ENCODE assay signal across 8 cellular contexts in genomic region chr10:22250897-22251605, GRCh38. TPM values are rescaled to one million over a fixed set of nuclear protein-coding genes. Genes with fewer than 3 reads are reported as not detected.
DNase-seq lines count a peak whose midpoint lies in the region; ATAC-seq, FAIRE-seq and TF ChIP-seq lines count a peak whose summit lies in the region.

No MANE protein-coding gene starts in this region.

- no peak for TF ChIP-seq CTCF in GM12878 (IDR thresholded peaks at IDR 0.05 in 2 of 3, conservative IDR thresholded peaks at IDR 0.05 in 1 of 3; ENCODE audit: control insufficient read depth in 2 of 3, extremely low read depth in 1 of 3, insufficient read depth in 1 of 3, low read depth in 3 of 3, low read length in 3 of 3)
- no peak for TF ChIP-seq CTCF in right lobe of liver (IDR thresholded peaks at IDR 0.05)
- no peak for TF ChIP-seq CTCF in transverse colon (IDR thresholded peaks at IDR 0.05)

- H3K4me3 ChIP-seq in CD4-positive, alpha-beta memory T cell (ENCODE audit: low read length in 2 of 2) = peak overlapping the region; percentile 17 to 70
- H3K4me3 ChIP-seq in GM12878 = peak overlapping the region; percentile 79
- H3K4me3 ChIP-seq in right lobe of liver = peak overlapping the region; percentile 59 to 71 (median 68)
- peak overlapping the region; percentile 28 to 92 (median 60) for H3K4me3 ChIP-seq in transverse colon

- TF ChIP-seq RAD21 in GM12878 (IDR thresholded peaks at IDR 0.05; ENCODE audit: insufficient read depth, low read depth, low read length) = no peak

- no peaks in the 10 kb centered on the region for H3K79me2 ChIP-seq in GM12878 (ENCODE audit: control insufficient read depth, insufficient read depth, low read length)

- H3K9ac ChIP-seq in GM12878 (ENCODE audit: control insufficient read depth, insufficient read depth, low read length) = peak overlapping the region; percentile 97

- H3K4me1 ChIP-seq in CD4-positive, alpha-beta memory T cell (ENCODE audit: insufficient read depth, low read length) = peaks cover 50% of the 10 kb centered on the region
- H3K4me1 ChIP-seq in GM12878 (ENCODE audit: control insufficient read depth, insufficient read depth, low read length) (peaks cover 7% of the 10 kb centered on the region), right lobe of liver (peaks cover 0 to 4% (median 0%) of the 10 kb centered on the region in 4 donors), transverse colon (peaks cover 0 to 26% (median 4%) of the 10 kb centered on the region in 4 donors)

- H3K36me3 Mint-ChIP-seq in CD4-positive, alpha-beta memory T cell = peaks cover 0 to 17% of the 10 kb centered on the region in 2 donors

- peak overlapping the region; percentile 89 to 99 (median 96) for H3K4me3 Mint-ChIP-seq in CD4-positive, alpha-beta memory T cell

- no peaks in the 10 kb centered on the region for H3K36me3 ChIP-seq in CD4-positive, alpha-beta memory T cell (ENCODE audit: insufficient read depth, low read length)
- H3K36me3 ChIP-seq in GM12878 (ENCODE audit: control insufficient read depth in 2 of 2, insufficient read depth in 2 of 2, low read length in 1 of 2) = no peaks in the 10 kb centered on the region
- no peaks in the 10 kb centered on the region for H3K36me3 ChIP-seq in right lobe of liver
- no peaks in the 10 kb centered on the region for H3K36me3 ChIP-seq in transverse colon

- DNase-seq in CD4-positive, alpha-beta memory T cell = peak in 1 of 5 donors; percentile 43
- DNase-seq in Kasumi-1 (lab: John Stamatoyannopoulos, UW) = peak; percentile 31 to 68
- DNase-seq in GM12878 (ENCODE audit: low read depth, low spot score) = no peak
- no peak for DNase-seq in right lobe of liver
- no peak for DNase-seq in transverse colon
- DNase-seq in RCC 7860 (ENCODE audit: low spot score) = no peak
- no peak for DNase-seq in AG08395 (ENCODE audit: low spot score)
- DNase-seq in NCI-H146 (lab: John Stamatoyannopoulos, UW) = no peak

- TF ChIP-seq POLR2A in GM12878 (IDR thresholded peaks at IDR 0.05; ENCODE audit: low read depth, low read length) (no peak), right lobe of liver (IDR thresholded peaks at IDR 0.05) (no peak), transverse colon (IDR thresholded peaks at IDR 0.05) (no peak)

- intact Hi-C loops in CD4-positive, alpha-beta memory T cell (cut with micrococcal nuclease) = loop anchor here (5.0 to 10.0 kb wide), 4 partner anchors 304 to 844 kb away; partner anchors contain the start of genes MSRB2 and SKIDA1
- intact Hi-C loops in GM12878 (cut with micrococcal nuclease; ENCODE audit: unreplicated experiment) (loop anchor here (5.0 to 10.0 kb wide), 4 partner anchors 66 to 816 kb away; partner anchors contain the start of genes COMMD3 and DNAJC1), right lobe of liver (cut with DNase I) (no loop called here), transverse colon (cut with DNase I; ENCODE audit: low total_unique reads) (loop anchor here (10.0 kb wide), 1 partner anchor 246 kb away; the partner anchor contains the start of gene DNAJC1)

- no peaks in the 10 kb centered on the region for H4K20me1 ChIP-seq in GM12878 (ENCODE audit: control insufficient read depth, insufficient read depth)

- no peak for ATAC-seq in GM12878
- no peak for ATAC-seq in right lobe of liver

- no TSS peak for BruUV-seq in GM12878 (replicated peaks; lab: Mats Ljungman, UMichigan)

- no peaks in the 10 kb centered on the region for H3K9me3 ChIP-seq in CD4-positive, alpha-beta memory T cell (ENCODE audit: control insufficient read depth in 1 of 2, low read length in 2 of 2)
- H3K9me3 ChIP-seq in GM12878 (replicated peaks; ENCODE audit: control insufficient read depth, insufficient read depth, low read length) = no peaks in the 10 kb centered on the region; the same call in 1 of the 3 replicates
- no peaks in the 10 kb centered on the region for H3K9me3 ChIP-seq in right lobe of liver
- no peaks in the 10 kb centered on the region for H3K9me3 ChIP-seq in transverse colon

- H3K27ac ChIP-seq in CD4-positive, alpha-beta memory T cell (ENCODE audit: low read depth, low read length) = peak overlapping the region; percentile 78
- H3K27ac ChIP-seq in GM12878 (ENCODE audit: control insufficient read depth, insufficient read depth) = peak overlapping the region; percentile 90
- H3K27ac ChIP-seq in right lobe of liver = peak overlapping the region; percentile 82 to 93 (median 86)
- peak overlapping the region; percentile 83 to 96 (median 90) for H3K27ac ChIP-seq in transverse colon

- peak overlapping the region; percentile 96 to 100 (median 98) for H3K27ac Mint-ChIP-seq in CD4-positive, alpha-beta memory T cell

- SMC1A ChIA-PET in GM12878 (lab: Charles Lee; ENCODE audit: uncharacterized antibody, unreplicated experiment) = no interaction called here

- peak overlapping the region; percentile 72 for H3K4me2 ChIP-seq in GM12878 (ENCODE audit: control insufficient read depth, insufficient read depth)

- H3K27me3 Mint-ChIP-seq in CD4-positive, alpha-beta memory T cell = peaks cover 0 to 2% of the 10 kb centered on the region in 2 donors

- H3K9me3 Mint-ChIP-seq in CD4-positive, alpha-beta memory T cell = peaks cover 0 to 2% (median 0%) of the 10 kb centered on the region in 8 donors

- 14% methylated on average over 12 of the region's 12 CpGs for WGBS in GM12878 (ENCODE audit: insufficient coverage, insufficient replicate concordance, low lambda C conversion rate, missing lambda C conversion rate)
- 27% methylated on average over 12 of the region's 12 CpGs for WGBS in right lobe of liver (ENCODE audit: insufficient coverage, low coverage, low lambda C conversion rate, missing lambda C conversion rate)
- 18 to 19% methylated on average over 12 of the region's 12 CpGs for WGBS in transverse colon (ENCODE audit: low coverage in 1 of 2), 2 donors

- POLR2A ChIA-PET in CD4-positive, alpha-beta memory T cell (lab: Charles Lee; ENCODE audit: partially characterized antibody) = interaction anchor here (0.7 to 5.6 kb wide), 4 partner anchors 22 to 355 kb away, joined by 5 to 66 read pairs (median 56); partner anchors contain the start of gene COMMD3
- POLR2A ChIA-PET in GM12878 (lab: Charles Lee) = interaction anchor here (0.7 kb wide), 1 partner anchor 73 kb away, joined by 4 read pairs; no protein-coding TSS in a partner anchor

- CTCF ChIA-PET in CD4-positive, alpha-beta memory T cell (lab: Charles Lee; ENCODE audit: partially characterized antibody) = no interaction called here
- CTCF ChIA-PET in GM12878 (lab: Yijun Ruan, JAX) = interaction anchor here (0.6 kb wide), 1 partner anchor 737 kb away, joined by 3 read pairs; no protein-coding TSS in a partner anchor

- TF ChIP-seq EP300 in GM12878 (IDR thresholded peaks at IDR 0.05; ENCODE audit: borderline replicate concordance in 1 of 2, control insufficient read depth in 1 of 2, low read depth in 2 of 2, low read length in 2 of 2) (no peak), transverse colon (IDR thresholded peaks at IDR 0.05; ENCODE audit: low read depth) (no peak)

- in situ Hi-C loops in GM12878 (cut with MboI) = loop anchor here (25.0 kb wide), 1 partner anchor 736 kb away; no protein-coding TSS in a partner anchor
- in situ Hi-C loops in transverse colon (cut with MboI; ENCODE audit: low pct_ligation_motif_present in 1 of 4, low pct_unique_long_range_greater_than_20kb in 1 of 4, low sequenced_read_pairs in 3 of 4) = loop anchor here in 2 of 4 donors (25.0 kb wide), 1 partner anchor 736 kb away; no protein-coding TSS in a partner anchor

- H3K27me3 ChIP-seq in CD4-positive, alpha-beta memory T cell (ENCODE audit: insufficient read depth, low read length) = no peaks in the 10 kb centered on the region
- H3K27me3 ChIP-seq in GM12878 (replicated peaks in 1 of 2; ENCODE audit: control insufficient read depth in 2 of 2, insufficient read depth in 2 of 2, low read length in 1 of 2) (peaks cover 0 to 2% of the 10 kb centered on the region in 2 experiments; a peak in 3 of 4 replicates), right lobe of liver (no peaks in the 10 kb centered on the region), transverse colon (peaks cover 48% of the 10 kb centered on the region)

- H3K4me1 Mint-ChIP-seq in CD4-positive, alpha-beta memory T cell = peaks cover 16 to 64% (median 39%) of the 10 kb centered on the region in 4 donors

- RAD21 ChIA-PET in GM12878 (lab: Charles Lee; ENCODE audit: unreplicated experiment) = no interaction called here

- FAIRE-seq in GM12878 (lab: Jason Lieb, UNC) = peak; percentile 18
- no peak for FAIRE-seq in RCC 7860 (lab: Jason Lieb, UNC)

- peak overlapping the region; percentile 89 for H2AFZ ChIP-seq in GM12878 (ENCODE audit: control insufficient read depth, low read depth, low read length)

TF ChIP-seq in GM12878, 131 proteins besides CTCF, POLR2A, EP300 and RAD21 (continues in another document):
- no peak for TF ChIP-seq POLR2AphosphoS2 (IDR thresholded peaks at IDR 0.05; ENCODE audit: low read depth, low read length)
- TF ChIP-seq BCL11A (IDR thresholded peaks at IDR 0.05; ENCODE audit: low read depth, low read length) = no peak
- TF ChIP-seq HCFC1 (IDR thresholded peaks at IDR 0.05; ENCODE audit: low read length) = no peak
- TF ChIP-seq PML (IDR thresholded peaks at IDR 0.05; ENCODE audit: low read length) = no peak
- no peak for TF ChIP-seq MTA2 (IDR thresholded peaks at IDR 0.05; ENCODE audit: low read depth)
- TF ChIP-seq EGR1 (IDR thresholded peaks at IDR 0.05; ENCODE audit: borderline replicate concordance in 1 of 2, low read depth in 2 of 2, low read length in 2 of 2) = no peak
- TF ChIP-seq ETV6 (conservative IDR thresholded peaks at IDR 0.05 in 1 of 2, IDR thresholded peaks at IDR 0.05 in 1 of 2; ENCODE audit: borderline replicate concordance in 1 of 2, low read depth in 1 of 2) = no peak
- TF ChIP-seq RAD51 (IDR thresholded peaks at IDR 0.05) = no peak
- TF ChIP-seq CHD1 (IDR thresholded peaks at IDR 0.05; ENCODE audit: low read depth, low read length) = no peak

RNA-seq across cellular contexts. Expression of gene EBLN1, which starts 33.2 kb away (rescaled TPM):
- total RNA-seq in CD4-positive, alpha-beta memory T cell = not detected
- not detected for polyA plus RNA-seq in CD4-positive, alpha-beta memory T cell
- not detected in 2 replicates for total RNA-seq in GM12878 (2013; cell fraction: nucleolus; rRNA removed)
- total RNA-seq in GM12878 (2014; rRNA removed) = not detected in 2 replicates
- total RNA-seq in GM12878 (2014; rRNA removed; fragmentation: Illumina TruSeq; extraction: Trizol) = not detected in 2 replicates
- not detected in 2 replicates for total RNA-seq in GM12878 (2021)
- polyA plus RNA-seq in GM12878 (2011; ENCODE audit: low read depth) = not detected
- polyA plus RNA-seq in GM12878 (2011; rRNA removed) = not detected in 2 replicates
- polyA plus RNA-seq in GM12878 (2011; cell fraction: cytosol; rRNA removed) = not detected in 2 replicates
- polyA plus RNA-seq in GM12878 (2011; cell fraction: nucleus; rRNA removed) = not detected in 2 replicates
- polyA plus RNA-seq in GM12878 (2012) = not detected in 2 replicates
- not detected in 2 replicates for polyA plus RNA-seq in GM12878 (2014; fragmentation: Illumina TruSeq; extraction: Trizol)
- polyA plus RNA-seq in GM12878 (2014; fragmentation: Nextera tagmentation; extraction: Ambion mirVana) = not detected
- not detected in 2 replicates for polyA plus RNA-seq in GM12878 (2014; rRNA removed)
- not detected for polyA plus RNA-seq in GM12878 (2016; fragmentation: Nextera tagmentation; extraction: Ambion mirVana)
- polyA minus RNA-seq in GM12878 (2011; rRNA and poly(A)+ RNA removed) = not detected in 2 replicates
- polyA minus RNA-seq in GM12878 (2011; cell fraction: cytosol; rRNA and poly(A)+ RNA removed) = not detected in 2 replicates
- not detected in 2 replicates for polyA minus RNA-seq in GM12878 (2011; cell fraction: nucleus; rRNA and poly(A)+ RNA removed)
- total RNA-seq in right lobe of liver = not detected
- total RNA-seq in transverse colon = not detected

Comparison
In these comparisons a context has a peak if more than half of its experiments do, and no peak if none do; other contexts are left out.
1. DNase-seq: peak in Kasumi-1 (2 of 2); none in GM12878 (single experiment), right lobe of liver (0 of 3), transverse colon (single experiment), RCC 7860 (single experiment), AG08395 (single experiment) and NCI-H146 (single experiment).
2. intact Hi-C loops: an anchor here in CD4-positive, alpha-beta memory T cell (5.0 to 10.0 kb wide), GM12878 (5.0 to 10.0 kb wide) and transverse colon (10.0 kb wide); none called in right lobe of liver.
3. Peak in every context shown above with its lines, with median percentiles within 50 percentile points of each other: H3K27ac ChIP-seq and H3K4me3 ChIP-seq.